In the genomic region with DNA sequence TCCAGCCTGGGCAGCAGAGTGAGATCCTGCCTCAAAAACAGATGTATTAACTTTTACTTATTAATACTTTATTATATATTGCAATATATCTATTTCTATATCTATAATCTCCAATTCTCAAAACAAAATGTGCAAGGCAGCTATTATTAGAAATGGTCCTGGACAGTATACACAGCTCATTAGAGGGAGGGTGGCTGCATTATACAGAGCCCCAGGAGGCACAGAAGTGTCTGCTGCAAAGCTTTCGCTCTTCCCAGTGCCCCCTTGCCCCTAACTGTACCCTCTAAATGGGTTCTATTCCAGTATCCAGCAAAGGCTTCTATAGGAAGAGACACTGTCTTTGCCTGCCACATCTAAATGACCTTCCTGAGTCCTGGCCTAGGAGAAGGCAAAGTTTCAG, we compare ENCODE assay signal across 4 cellular contexts. TPM values are rescaled to one million over a fixed set of nuclear protein-coding genes. Genes with fewer than 3 reads are reported as not detected.
"Had no signal": no experiment of that assay in that cellular context is flagged by ENCODE, and none has a peak within 500 bp of the region (broad histone marks: within the 10 kb centered on the region; RNA-seq: fewer than 3 reads in every experiment).

No MANE protein-coding gene starts in this region.

- DNase-seq: GDM1, GF-D8 had no signal

- H3K4me3 ChIP-seq: GM12878 had no signal

- ATAC-seq: GM12878 had no signal

RNA-seq across cellular contexts. Expression of gene ARL14, which starts 24.5 kb away (rescaled TPM):
- total RNA-seq: G401, GM12878 had no signal
